In genomic region chr2:177551989-177552413, GRCh38 we compare ENCODE assay signal across 8 cellular contexts.
DNase-seq lines count a peak whose midpoint lies in the region; ATAC-seq lines count a peak whose summit lies in the region.

No MANE protein-coding gene starts in this region.

- H3K9ac ChIP-seq in mucosa of rectum (ENCODE audit: low read depth in 1 of 2, low read length in 2 of 2): peak overlapping the region; percentile 93 to 98

- no peaks in the 10 kb centered on the region for H3K27me3 ChIP-seq in effector memory CD4-positive, alpha-beta T cell (replicated peaks; ENCODE audit: control insufficient read depth, insufficient read depth, low read length, poor library complexity, severe bottlenecking)
- no peaks in the 10 kb centered on the region for H3K27me3 ChIP-seq in mucosa of rectum (ENCODE audit: control insufficient read depth in 2 of 2, insufficient read depth in 2 of 2, low read length in 2 of 2)

- ATAC-seq in GM19397 (IDR thresholded peaks at IDR 0.05; ENCODE audit: unreplicated experiment): no peak
- no peak for ATAC-seq in GM18502 (IDR thresholded peaks at IDR 0.05; ENCODE audit: poor library complexity, unreplicated experiment)
- no peak for ATAC-seq in HG03159 (IDR thresholded peaks at IDR 0.05; ENCODE audit: unreplicated experiment)
- no peak for ATAC-seq in GM19395 (IDR thresholded peaks at IDR 0.05; ENCODE audit: unreplicated experiment)

- DNase-seq in NCI-H69 (lab: John Stamatoyannopoulos, UW): peak; percentile 62
- DNase-seq in effector memory CD4-positive, alpha-beta T cell: no peak

- H3K4me3 ChIP-seq in GM08714 (ENCODE audit: low read length) (peak overlapping the region; percentile 96; the same call in 1 of the 2 replicates), mucosa of rectum (ENCODE audit: low read length in 2 of 2) (peak overlapping the region; percentile 97 to 99)
- peak overlapping the region; percentile 75 for H3K4me3 ChIP-seq in effector memory CD4-positive, alpha-beta T cell (ENCODE audit: insufficient read depth, low read depth, low read length, poor library complexity, severe bottlenecking)

- H3K27ac ChIP-seq in effector memory CD4-positive, alpha-beta T cell (ENCODE audit: insufficient read depth, low read length, poor library complexity, severe bottlenecking): peak overlapping the region; percentile 99
- peak overlapping the region; percentile 98 for H3K27ac ChIP-seq in mucosa of rectum (ENCODE audit: low read depth in 2 of 2, low read length in 2 of 2)

- peaks cover 4% of the 10 kb centered on the region for H3K4me1 ChIP-seq in effector memory CD4-positive, alpha-beta T cell (ENCODE audit: control insufficient read depth, insufficient read depth, low read length, poor library complexity, severe bottlenecking)
- H3K4me1 ChIP-seq in mucosa of rectum (ENCODE audit: control insufficient read depth in 2 of 2, insufficient read depth in 2 of 2, low read length in 2 of 2): peaks cover 4 to 7% of the 10 kb centered on the region in 2 donors

- H3K36me3 ChIP-seq in effector memory CD4-positive, alpha-beta T cell (ENCODE audit: control insufficient read depth, insufficient read depth, low read length): no peaks in the 10 kb centered on the region
- no peaks in the 10 kb centered on the region for H3K36me3 ChIP-seq in mucosa of rectum (ENCODE audit: control insufficient read depth in 2 of 2, insufficient read depth in 2 of 2, low read length in 2 of 2)

- no peaks in the 10 kb centered on the region for H3K9me3 ChIP-seq in effector memory CD4-positive, alpha-beta T cell (ENCODE audit: control insufficient read depth, low read length)
- no peaks in the 10 kb centered on the region for H3K9me3 ChIP-seq in mucosa of rectum (ENCODE audit: control insufficient read depth in 2 of 2, low read length in 2 of 2)
